Comparison of ENCODE assay signal across 33 cellular contexts in genomic region chr2:143891879-143892308, GRCh38.
A peak's percentile ranks its signal among the peaks of the same experiment; 100 is the strongest.
DNase-seq lines count a peak whose midpoint lies in the region; ATAC-seq, FAIRE-seq and TF ChIP-seq lines count a peak whose summit lies in the region.
"Had no signal": no experiment of that assay in that cellular context is flagged by ENCODE, and none has a peak within 500 bp of the region (broad histone marks: within the 10 kb centered on the region; RNA-seq: fewer than 3 reads in every experiment).

No MANE protein-coding gene starts in this region.

- no peak overlapping the region for H3K4me3 Mint-ChIP-seq in neural crest cell
- H3K4me3 Mint-ChIP-seq: activated CD4-positive, alpha-beta T cell treated with anti-CD3 and anti-CD28 coated beads, Interleukin-2, amount 10 ng/mL, durations not matched to agents 24 days and 14 days; CD4-positive, alpha-beta memory T cell; dendritic cell treated with granulocyte-macrophage colony-stimulating factor and Interleukin-4, amounts not matched to agents 40 ng/mL and 50 ng/mL, for 4 days; HFFc6; natural killer cell treated with Interleukin-12 subunit alpha and Interleukin-12 subunit beta and Interleukin-15 and Interleukin-18, amount 100 ng/mL, for 72 hours had no signal

- H3K9ac ChIP-seq in H1 (replicated peaks in 1 of 4; ENCODE audit: extremely low read depth in 1 of 4, low read depth in 3 of 4, low read length in 3 of 4) = no peak overlapping the region

- H4K91ac ChIP-seq in H1 (replicated peaks; ENCODE audit: insufficient read length, low read length) = no peak overlapping the region

- peaks cover 4 to 39% (median 27%) of the 10 kb centered on the region in 4 experiments for H3K27me3 ChIP-seq in H1 (replicated peaks in 1 of 4; ENCODE audit: control insufficient read depth in 3 of 4, extremely low read depth in 1 of 4, insufficient read depth in 3 of 4, low read length in 3 of 4)
- H3K27me3 ChIP-seq: pancreas, tibial artery had no signal

- H4K5ac ChIP-seq in H1 (ENCODE audit: insufficient read length, low read depth, low read length) = no peak overlapping the region

- H3K27me3 Mint-ChIP-seq in neural crest cell (ENCODE audit: low read depth) = no peaks in the 10 kb centered on the region
- H3K27me3 Mint-ChIP-seq: dendritic cell treated with granulocyte-macrophage colony-stimulating factor and Interleukin-4, amounts not matched to agents 40 ng/mL and 50 ng/mL, for 4 days had no signal

- TF ChIP-seq CTCF in H1 (IDR thresholded peaks at IDR 0.05; ENCODE audit: control extremely low read depth in 1 of 3, insufficient read depth in 1 of 3, low read depth in 1 of 3, low read length in 3 of 3) = no peak
- no peak for TF ChIP-seq CTCF in neural crest cell (conservative IDR thresholded peaks at IDR 0.05)

- H4K20me1 ChIP-seq in H1 (replicated peaks in 1 of 2; ENCODE audit: control insufficient read depth in 1 of 2, insufficient read depth in 2 of 2, low read length in 2 of 2) = no peaks in the 10 kb centered on the region

- no peak overlapping the region for H2BK15ac ChIP-seq in H1 (ENCODE audit: low read length)

- no peak overlapping the region for H3K27ac Mint-ChIP-seq in neural crest cell (ENCODE audit: unreplicated experiment)
- H3K27ac Mint-ChIP-seq: activated CD4-positive, alpha-beta T cell treated with anti-CD3 and anti-CD28 coated beads, Interleukin-2, amount 10 ng/mL, durations not matched to agents 24 days and 14 days; CD4-positive, alpha-beta memory T cell; dendritic cell treated with granulocyte-macrophage colony-stimulating factor and Interleukin-4, amounts not matched to agents 40 ng/mL and 50 ng/mL, for 4 days; HFFc6; natural killer cell treated with Interleukin-12 subunit alpha and Interleukin-12 subunit beta and Interleukin-15 and Interleukin-18, amount 100 ng/mL, for 72 hours had no signal

- no peak overlapping the region for H3K56ac ChIP-seq in H1 (replicated peaks; ENCODE audit: insufficient read length, low read depth, low read length)

- H3K27ac ChIP-seq in H1 (ENCODE audit: low read depth, low read length) = no peak overlapping the region
- H3K27ac ChIP-seq: lower lobe of right lung, pancreas, tibial artery, WERI-Rb-1 had no signal

- H3K79me1 ChIP-seq in H1 (ENCODE audit: low read depth, low read length) = no peaks in the 10 kb centered on the region

- H3K9me3 ChIP-seq in H1 (ENCODE audit: insufficient read depth in 2 of 2, low read depth in 1 of 2, low read length in 1 of 2) = no peaks in the 10 kb centered on the region
- H3K9me3 ChIP-seq: lower lobe of right lung, mucosa of descending colon, pancreas, tibial artery had no signal

- WGBS in H1 (ENCODE audit: extremely low coverage in 1 of 2, insufficient coverage in 1 of 2, insufficient read length in 1 of 2, insufficient replicate concordance in 2 of 2, low coverage in 1 of 2, low lambda C conversion rate in 2 of 2, missing lambda C conversion rate in 1 of 2), 2 experiments = 0% methylated on average over 7 of the region's 7 CpGs; no CpG with 5 or more reads in 1 of the 2 experiments

- H2BK120ac ChIP-seq in H1 (replicated peaks; ENCODE audit: low read depth, low read length) = no peak overlapping the region

- no peak overlapping the region for H4K8ac ChIP-seq in H1 (ENCODE audit: extremely low read depth, insufficient read depth, low read length)

- peaks cover 0 to 19% (median 7%) of the 10 kb centered on the region in 4 experiments; a peak in 5 of 7 replicates for H3K4me1 ChIP-seq in H1 (replicated peaks in 1 of 4; ENCODE audit: control insufficient read depth in 3 of 4, insufficient read depth in 4 of 4, low read length in 3 of 4)
- H3K4me1 ChIP-seq: lower lobe of right lung, pancreas, tibial artery had no signal

- no peaks in the 10 kb centered on the region for H3K36me3 ChIP-seq in H1 (ENCODE audit: control insufficient read depth in 2 of 4, insufficient read depth in 4 of 4, low read length in 3 of 4)
- H3K36me3 ChIP-seq: lower lobe of right lung, pancreas, tibial artery, WERI-Rb-1 had no signal

- CTCF ChIA-PET in H1 (lab: Charles Lee; ENCODE audit: partially characterized antibody) = no interaction called here

- DNase-seq in NCI-H2081 (lab: John Stamatoyannopoulos, UW) (peak; percentile 18 to 66), NCI-H2081 treated with DMSO at 0.1 percent for 48 hours (lab: John Stamatoyannopoulos, UW) (no peak), NCI-H146 treated with DMSO at 0.1 percent for 48 hours (lab: John Stamatoyannopoulos, UW; ENCODE audit: unreplicated experiment) (peak; percentile 79), H1 (ENCODE audit: low read depth in 1 of 2, low spot score in 2 of 2) (peak; percentile 60 to 85), neural crest cell (ENCODE audit: low read depth, low spot score) (peak; percentile 8), islet precursor cell (no peak), NCI-H1092 treated with DMSO at 0.1 percent for 48 hours (lab: John Stamatoyannopoulos, UW) (no peak)
- DNase-seq: activated CD4-positive, alpha-beta T cell treated with anti-CD3 and anti-CD28 coated beads, Interleukin-2, amount 10 ng/mL, durations not matched to agents 24 days and 14 days; activated naive CD4-positive, alpha-beta T cell; activated T-cell treated with anti-CD3 and anti-CD28 coated beads, Interleukin-2, amount 50 U/mL, for 48 hours; CD4-positive, alpha-beta memory T cell; central memory CD4-positive, alpha-beta T cell; HFFc6; hippocampal formation; IMR-90; kidney glomerular epithelial cell; lower lobe of right lung; mucosa of descending colon; NCI-H187 treated with DMSO at 0.1 percent for 48 hours; NCI-H2227 treated with DMSO at 0.1 percent for 48 hours; NK-92 treated with Interleukin-12 subunit alpha and Interleukin-12 subunit beta, amount 100 ng/mL, for 24 hours; pancreas; SHP77; stimulated activated CD4-positive, alpha-beta T cell treated with anti-CD3 and anti-CD28 coated beads, Interleukin-1b, Interleukin-23, amount 100 ng/mL, for 48 hours; T-helper 9 cell; tibial artery; WERI-Rb-1 had no signal

- H2AFZ ChIP-seq in H1 (ENCODE audit: low read length) = no peak overlapping the region

- H2BK20ac ChIP-seq in H1 (ENCODE audit: low read length) = no peak overlapping the region

- H3K18ac ChIP-seq in H1 (ENCODE audit: extremely low read depth, low read length) = no peak overlapping the region

- peak overlapping the region; percentile 43 to 55; a peak in 2 of 4 replicates for H3K4me2 ChIP-seq in H1 (ENCODE audit: insufficient read depth in 1 of 2, low read depth in 2 of 2, low read length in 2 of 2)
- H3K4me2 ChIP-seq: smooth muscle cell had no signal

- no peaks in the 10 kb centered on the region for H3K79me2 ChIP-seq in H1 (ENCODE audit: control insufficient read depth in 1 of 2, insufficient read depth in 2 of 2, low read length in 2 of 2)

- FAIRE-seq in H1 (lab: Jason Lieb, UNC) = peak; percentile 99
- FAIRE-seq: GM18507, pancreas had no signal

- no peak overlapping the region for H2BK12ac ChIP-seq in H1 (ENCODE audit: low read depth, low read length)

- H3K23ac ChIP-seq in H1 (ENCODE audit: insufficient read length) = no peak overlapping the region

- no peak overlapping the region for H3K14ac ChIP-seq in H1 (ENCODE audit: insufficient read length)

- no peak for TF ChIP-seq POLR2A in H1 (IDR thresholded peaks at IDR 0.05; ENCODE audit: control extremely low read depth in 1 of 2, low read depth in 2 of 2, low read length in 2 of 2)

- POLR2A ChIA-PET in H1 (lab: Charles Lee; ENCODE audit: partially characterized antibody) = no interaction called here

- H3K36me3 Mint-ChIP-seq in neural crest cell (ENCODE audit: low read depth) = no peaks in the 10 kb centered on the region
- H3K36me3 Mint-ChIP-seq: CD4-positive, alpha-beta memory T cell had no signal

- peaks cover 4% of the 10 kb centered on the region for H3K23me2 ChIP-seq in H1 (ENCODE audit: low read depth, low read length)

- peaks cover 34% of the 10 kb centered on the region for H3K4me1 Mint-ChIP-seq in neural crest cell
- H3K4me1 Mint-ChIP-seq: activated CD4-positive, alpha-beta T cell treated with anti-CD3 and anti-CD28 coated beads, Interleukin-2, amount 10 ng/mL, durations not matched to agents 24 days and 14 days; CD4-positive, alpha-beta memory T cell had no signal

- peak in 1 of 2 experiments; percentile 89; a peak in 2 of 3 replicates for TF ChIP-seq EP300 in H1 (IDR thresholded peaks at IDR 0.05; ENCODE audit: borderline replicate concordance in 1 of 2, low read depth in 2 of 2, low read length in 2 of 2)

- TF ChIP-seq RAD21 in H1 (IDR thresholded peaks at IDR 0.05 in 1 of 2, conservative IDR thresholded peaks at IDR 0.05 in 1 of 2; ENCODE audit: low read depth in 2 of 2, low read length in 2 of 2) = peak; percentile 11 to 24; a peak in 2 of 4 replicates

- peaks cover 2% of the 10 kb centered on the region for H3K9me3 Mint-ChIP-seq in neural crest cell
- H3K9me3 Mint-ChIP-seq: activated CD4-positive, alpha-beta T cell treated with anti-CD3 and anti-CD28 coated beads, Interleukin-2, amount 10 ng/mL, durations not matched to agents 24 days and 14 days; dendritic cell treated with granulocyte-macrophage colony-stimulating factor and Interleukin-4, amounts not matched to agents 40 ng/mL and 50 ng/mL, for 4 days; HFFc6; natural killer cell treated with Interleukin-12 subunit alpha and Interleukin-12 subunit beta and Interleukin-15 and Interleukin-18, amount 100 ng/mL, for 72 hours had no signal

- H3K4ac ChIP-seq in H1 (replicated peaks; ENCODE audit: insufficient read length, low read depth, low read length) = no peak overlapping the region

- no peak overlapping the region for H2BK5ac ChIP-seq in H1 (ENCODE audit: low read depth, low read length)

- peak overlapping the region in 1 of 4 experiments; percentile 34; a peak in 1 of 8 replicates for H3K4me3 ChIP-seq in H1 (ENCODE audit: extremely low read depth in 1 of 4, insufficient read depth in 2 of 4, low read depth in 3 of 4, low read length in 4 of 4)
- H3K4me3 ChIP-seq: lower lobe of right lung, mucosa of descending colon, pancreas, smooth muscle cell, tibial artery had no signal

- no peak for ATAC-seq in GM21528 (IDR thresholded peaks at IDR 0.05; ENCODE audit: low FRiP score, unreplicated experiment)
- ATAC-seq: lower lobe of right lung; mucosa of descending colon; natural killer cell treated with Interleukin-12 subunit alpha and Interleukin-12 subunit beta and Interleukin-15 and Interleukin-18, amount 100 ng/mL, for 72 hours; Panc1; pancreas had no signal

- no peak overlapping the region for H2AK5ac ChIP-seq in H1 (ENCODE audit: low read depth, low read length)

TF ChIP-seq in H1, 55 proteins besides CTCF, POLR2A, EP300 and RAD21 (continues in another document):
- TF ChIP-seq CBX5 (IDR thresholded peaks at IDR 0.05; ENCODE audit: low read depth, low read length) (no peak), RNF2 (IDR thresholded peaks at IDR 0.05; ENCODE audit: borderline replicate concordance, low read depth, low read length, missing control alignments, poor library complexity, severe bottlenecking) (no peak), MAX (IDR thresholded peaks at IDR 0.05) (peak; percentile 67), CHD1 (IDR thresholded peaks at IDR 0.05; ENCODE audit: low read depth, low read length) (no peak), EZH2 (IDR thresholded peaks at IDR 0.05; ENCODE audit: low read depth, low read length, severe bottlenecking) (no peak)

Comparison
In these comparisons a context has a peak if more than half of its experiments do, and no peak if none do; other contexts are left out.
1. DNase-seq: peak in NCI-H2081 (2 of 2), NCI-H146 treated with DMSO at 0.1 percent for 48 hours (single experiment), H1 (2 of 2) and neural crest cell (single experiment); none in NCI-H2081 treated with DMSO at 0.1 percent for 48 hours (single experiment), islet precursor cell (single experiment) and NCI-H1092 treated with DMSO at 0.1 percent for 48 hours (single experiment).